ENCODE assay signal across 1 cellular context in the genomic region with DNA sequence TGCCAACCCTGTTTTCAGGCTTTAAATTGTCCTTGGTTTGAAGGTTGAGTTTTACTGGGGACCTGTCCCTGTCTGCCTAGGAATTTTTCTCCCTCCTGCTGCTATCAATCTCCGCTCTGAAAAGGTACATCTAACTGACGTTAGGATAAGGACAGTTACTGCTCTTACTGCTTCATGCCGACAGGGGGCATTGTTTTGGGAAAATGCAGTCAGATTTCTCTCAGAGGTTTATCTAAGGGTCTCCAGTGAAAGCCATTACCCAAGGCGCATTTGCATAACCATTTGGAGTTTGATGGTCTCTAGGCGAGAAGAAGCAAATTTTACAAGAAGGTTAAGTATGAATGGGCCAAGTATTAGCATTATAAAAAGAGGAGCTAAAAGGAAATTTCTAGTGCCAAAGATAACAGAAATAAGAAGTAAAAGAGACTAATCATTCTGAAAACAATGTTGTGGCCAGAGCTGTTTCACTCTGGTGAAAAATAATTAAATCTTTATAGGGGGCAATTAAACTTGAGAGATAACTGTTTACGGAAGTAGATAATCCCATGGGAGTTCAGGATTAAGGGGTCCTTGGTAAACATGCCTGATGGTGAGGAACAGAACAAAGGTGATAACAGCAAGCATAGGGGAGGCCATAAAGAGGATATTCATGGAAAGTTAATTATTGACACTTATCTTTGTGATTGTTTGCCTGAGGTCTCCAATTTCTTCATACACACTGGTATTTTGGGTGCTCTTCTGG.
TF ChIP-seq lines count a peak whose summit lies in the region.

No MANE protein-coding gene starts in this region.

TF ChIP-seq in WTC11, 78 proteins besides CTCF, POLR2A, EP300 and RAD21:
- TF ChIP-seq JAZF1 (CRISPR knock-in tag; IDR thresholded peaks at IDR 0.05) (0 out of 2 replicates have a peak, but pooled peaks have one; percentile 11), ESRRA (CRISPR knock-in tag; IDR thresholded peaks at IDR 0.05; ENCODE audit: borderline replicate concordance) (no peak)
